In the genomic region with DNA sequence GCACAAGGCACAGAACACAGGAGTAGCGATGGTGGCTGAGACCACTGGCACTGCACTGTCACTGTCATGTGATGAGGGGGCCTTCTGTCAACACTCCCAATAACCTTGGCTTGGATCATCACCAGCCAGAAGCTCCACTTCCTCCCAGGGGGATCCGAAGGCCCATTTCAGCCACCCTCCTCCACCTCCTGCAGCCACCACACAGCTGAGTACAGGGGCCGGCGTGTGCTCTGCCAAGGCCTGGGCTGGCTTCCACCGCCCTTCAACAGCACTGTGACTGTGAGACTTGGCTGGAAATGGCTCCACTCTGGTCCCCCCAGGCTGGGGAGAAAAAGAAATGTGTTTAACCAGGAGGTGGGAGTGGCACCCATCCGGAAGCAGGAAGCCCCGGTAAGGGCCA, we compare ENCODE assay signal across 26 cellular contexts. TPM values are rescaled to one million over a fixed set of nuclear protein-coding genes. Genes with fewer than 3 reads are reported as not detected.
DNase-seq lines count a peak whose midpoint lies in the region; ATAC-seq and TF ChIP-seq lines count a peak whose summit lies in the region.
"Had no signal": no experiment of that assay in that cellular context is flagged by ENCODE, and none has a peak within 500 bp of the region (broad histone marks: within the 10 kb centered on the region; RNA-seq: fewer than 3 reads in every experiment).

No MANE protein-coding gene starts in this region.

- in situ Hi-C loops in mammary epithelial cell (cut with MboI; ENCODE audit: low sequenced_read_pairs in 2 of 2) = no loop called here

- H3K4me1 ChIP-seq in breast epithelium (peaks cover 0 to 3% of the 10 kb centered on the region in 2 donors), mammary epithelial cell (ENCODE audit: insufficient read depth, low read length) (peaks cover 8% of the 10 kb centered on the region)

- H3K9me3 ChIP-seq in breast epithelium = no peaks in the 10 kb centered on the region
- no peaks in the 10 kb centered on the region for H3K9me3 ChIP-seq in mammary epithelial cell (replicated peaks; ENCODE audit: insufficient read depth, low read length)
- H3K9me3 ChIP-seq: A549, pancreas, right lobe of liver had no signal

- H3K4me2 ChIP-seq in mammary epithelial cell (ENCODE audit: insufficient read depth, low read depth, low read length) = no peak overlapping the region
- H3K4me2 ChIP-seq: A549 had no signal

- H3K27me3 Mint-ChIP-seq in chondrocyte (ENCODE audit: low read depth) (no peaks in the 10 kb centered on the region), immature natural killer cell (ENCODE audit: low read depth in 3 of 3) (peaks cover 0 to 9% (median 7%) of the 10 kb centered on the region in 3 donors)

- intact Hi-C loops in breast epithelium (cut with DNase I; ENCODE audit: low total_unique reads) (no loop called here), mammary epithelial cell (cut with micrococcal nuclease) (no loop called here)

- peaks cover 38% of the 10 kb centered on the region for H3K79me2 ChIP-seq in mammary epithelial cell (ENCODE audit: insufficient read depth, low read length)

- peaks cover 9% of the 10 kb centered on the region for H3K36me3 ChIP-seq in breast epithelium
- H3K36me3 ChIP-seq in mammary epithelial cell (ENCODE audit: insufficient read depth, low read length) = peaks cover 44% of the 10 kb centered on the region

- H3K4me3 Mint-ChIP-seq in chondrocyte (ENCODE audit: unreplicated experiment) (no peak overlapping the region), immature natural killer cell (no peak overlapping the region)
- H3K4me3 Mint-ChIP-seq: activated T-cell treated with anti-CD3 and anti-CD28 coated beads, Interleukin-2, amount 50 U/mL, for 4 hours; natural killer cell had no signal

- BruUV-seq in mammary epithelial cell (replicated peaks; lab: Mats Ljungman, UMichigan) = no TSS peak

- H3K9me3 Mint-ChIP-seq in chondrocyte (ENCODE audit: low read depth) (no peaks in the 10 kb centered on the region), immature natural killer cell (no peaks in the 10 kb centered on the region)
- H3K9me3 Mint-ChIP-seq: activated T-cell treated with anti-CD3 and anti-CD28 coated beads, Interleukin-2, amount 50 U/mL, for 4 hours; natural killer cell had no signal

- H2AFZ ChIP-seq in mammary epithelial cell (ENCODE audit: low read depth, low read length) = no peak overlapping the region

- H3K27ac Mint-ChIP-seq in chondrocyte (ENCODE audit: unreplicated experiment) = peak overlapping the region; percentile 32
- peak overlapping the region in 5 of 6 donors; percentile 24 to 84 (median 44) for H3K27ac Mint-ChIP-seq in immature natural killer cell

- no peaks in the 10 kb centered on the region for H3K27me3 ChIP-seq in breast epithelium
- H3K27me3 ChIP-seq in mammary epithelial cell (ENCODE audit: insufficient read depth, low read length) = no peaks in the 10 kb centered on the region
- H3K27me3 ChIP-seq: pancreas, right lobe of liver had no signal

- CTCF ChIA-PET in mammary epithelial cell (lab: Charles Lee; ENCODE audit: low non-redundant PET) = no interaction called here

- no peak for TF ChIP-seq CTCF in breast epithelium (IDR thresholded peaks at IDR 0.05)
- TF ChIP-seq CTCF in mammary epithelial cell (conservative IDR thresholded peaks at IDR 0.05 in 1 of 2, IDR thresholded peaks at IDR 0.05 in 1 of 2; ENCODE audit: extremely low read depth in 1 of 2, insufficient read depth in 1 of 2, low read depth in 1 of 2, low read length in 2 of 2) = no peak
- no peak for TF ChIP-seq CTCF in chondrocyte (IDR thresholded peaks at IDR 0.05)

- no peak overlapping the region for H3K4me3 ChIP-seq in breast epithelium
- H3K4me3 ChIP-seq in mammary epithelial cell (replicated peaks in 1 of 3; ENCODE audit: insufficient read depth in 1 of 3, low read depth in 2 of 3, low read length in 3 of 3) = no peak overlapping the region
- H3K4me3 ChIP-seq: A549, pancreas, right lobe of liver had no signal

- H3K36me3 Mint-ChIP-seq in chondrocyte (ENCODE audit: low read depth) (peaks cover 43% of the 10 kb centered on the region), immature natural killer cell (peaks cover 19 to 42% (median 20%) of the 10 kb centered on the region in 3 donors)
- H3K36me3 Mint-ChIP-seq: natural killer cell had no signal

- H3K27ac ChIP-seq in breast epithelium = peak overlapping the region; percentile 21 to 48
- no peak overlapping the region for H3K27ac ChIP-seq in mammary epithelial cell (ENCODE audit: insufficient read depth, low read depth, low read length)
- H3K27ac ChIP-seq in temporal lobe (ENCODE audit: low read depth, low read length) = peak overlapping the region; percentile 66
- H3K27ac ChIP-seq: A549, pancreas, right lobe of liver had no signal

- no peak overlapping the region for H3K9ac ChIP-seq in mammary epithelial cell (ENCODE audit: insufficient read depth, low read length)

- dilution Hi-C loops in mammary epithelial cell (cut with HindIII; ENCODE audit: low sequenced_read_pairs) = no loop called here

- H3K4me1 Mint-ChIP-seq in chondrocyte (ENCODE audit: low read depth) (peaks cover 7% of the 10 kb centered on the region), immature natural killer cell (peaks cover 9 to 10% of the 10 kb centered on the region in 2 donors)

- no peak for DNase-seq in breast epithelium (ENCODE audit: low spot score in 2 of 2)
- DNase-seq in mammary epithelial cell = no peak
- no peak for DNase-seq in chondrocyte (ENCODE audit: low spot score)
- no peak for DNase-seq in immature natural killer cell
- DNase-seq in DMS 273 (lab: John Stamatoyannopoulos, UW; ENCODE audit: unreplicated experiment) = no peak
- DNase-seq: activated CD4-positive, CD25-positive, alpha-beta regulatory T cell treated with anti-CD3 and anti-CD28 coated beads, Interleukin-2, amount 50 U/mL, for 72 hours; activated CD8-positive, alpha-beta memory T cell treated with anti-CD3 and anti-CD28 coated beads for 24 hours; activated naive CD4-positive, alpha-beta T cell treated with anti-CD3 and anti-CD28 coated beads, Interleukin-2, amount 50 U/mL, for 16 hours; activated T-cell treated with anti-CD3 and anti-CD28 coated beads, Interleukin-2, amount 50 U/mL, for 4 hours; aorta; cerebellar nuclear complex; GDM1; KG1; natural killer cell; NCI-H187 treated with DMSO at 0.1 percent for 48 hours; NCI-H69; pancreas; right lobe of liver; SHP77 treated with DMSO at 0.1 percent for 48 hours; stimulated activated CD4-positive, alpha-beta T cell treated with anti-CD3 and anti-CD28 coated beads, Interleukin-15, amount 100 ng/mL, for 24 hours; stimulated activated CD8-positive, alpha-beta memory T cell treated with anti-CD3 and anti-CD28 coated beads, Interleukin-4, amount 100 ng/mL, for 48 hours; SW 1271 had no signal

- no peaks in the 10 kb centered on the region for H4K20me1 ChIP-seq in mammary epithelial cell (ENCODE audit: insufficient read depth, low read length)

- ATAC-seq in GM18909 (IDR thresholded peaks at IDR 0.05; ENCODE audit: poor library complexity, unreplicated experiment) (no peak), GM19023 (IDR thresholded peaks at IDR 0.05; ENCODE audit: unreplicated experiment) (no peak)
- ATAC-seq: A549; activated T-cell treated with anti-CD3 and anti-CD28 coated beads, Interleukin-2, amount 50 U/mL, for 4 hours; natural killer cell; pancreas had no signal

- TF ChIP-seq POLR2A in breast epithelium (IDR thresholded peaks at IDR 0.05) = no peak

- 59% methylated on average over 5 of the region's 7 CpGs for WGBS in mammary epithelial cell (ENCODE audit: low coverage, missing lambda C conversion rate)

RNA-seq across cellular contexts. Expression of a gene that starts 9.9 kb away (rescaled TPM):
- total RNA-seq in breast epithelium (10 to 100 TPM; 71.1 to 89.1 (median 87.4) TPM), mammary epithelial cell (10 to 100 TPM; 34.2 to 67.8 TPM), chondrocyte (66.4 to 75.8 TPM (median 68.1 TPM) in 3 replicates), temporal lobe (25.1 TPM)
- polyA plus RNA-seq in mammary epithelial cell (41.0 TPM), immature natural killer cell (10 to 100 TPM; 30.9 to 53.3 (median 37.3) TPM)
- polyA minus RNA-seq in mammary epithelial cell = 39.0 TPM
